In the genomic region with DNA sequence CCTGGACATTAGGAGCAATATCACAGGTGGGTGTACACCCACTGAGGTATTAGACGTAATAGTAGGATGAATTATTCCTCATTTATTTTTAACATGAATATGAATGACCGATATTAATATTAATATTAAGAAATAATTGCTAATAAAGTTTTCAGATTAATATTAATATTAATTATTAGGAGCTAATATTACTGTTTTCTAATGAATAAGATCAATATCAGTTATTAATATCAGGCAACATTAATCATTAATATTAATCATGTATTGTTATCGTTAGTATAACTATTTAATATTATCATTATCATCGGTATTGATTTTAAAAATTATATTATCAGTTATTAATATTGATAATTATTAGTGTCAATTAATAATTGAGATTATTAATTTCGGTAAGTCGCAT, we compare ENCODE assay signal across 6 cellular contexts. TPM values are rescaled to one million over a fixed set of nuclear protein-coding genes. Genes with fewer than 3 reads are reported as not detected.
"Had no signal": no experiment of that assay in that cellular context is flagged by ENCODE, and none has a peak within 500 bp of the region (broad histone marks: within the 10 kb centered on the region; RNA-seq: fewer than 3 reads in every experiment).

No MANE protein-coding gene starts in this region.

RNA-seq across cellular contexts. Expression of a gene that starts 41.6 kb away (rescaled TPM):
- total RNA-seq: OCI-LY7, PC-3, PC-9, RPMI7951, SJSA1, SK-MEL-5 had no signal
